ENCODE assay signal across 22 cellular contexts in the genomic region with DNA sequence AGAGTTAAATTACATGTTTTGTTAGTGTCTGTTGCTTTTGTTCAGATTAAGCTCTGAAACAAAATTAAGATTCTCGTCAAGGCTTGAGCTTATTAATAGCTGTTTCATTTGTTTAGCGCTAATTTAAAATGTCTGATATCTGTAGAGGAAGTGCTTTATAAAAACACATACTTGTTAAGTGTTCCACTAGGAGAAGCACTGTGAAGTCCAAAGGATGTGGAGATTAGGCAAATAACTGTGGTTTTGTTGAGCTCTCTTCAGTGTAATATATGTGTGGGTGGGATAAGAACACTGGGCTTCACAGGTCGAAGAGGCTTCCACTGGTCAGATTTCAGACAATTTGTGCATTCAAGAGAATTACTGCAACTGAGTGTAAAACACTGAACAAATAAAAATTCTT.
DNase-seq lines count a peak whose midpoint lies in the region; ATAC-seq, FAIRE-seq and TF ChIP-seq lines count a peak whose summit lies in the region.
"Had no signal": no experiment of that assay in that cellular context is flagged by ENCODE, and none has a peak within 500 bp of the region (broad histone marks: within the 10 kb centered on the region; RNA-seq: fewer than 3 reads in every experiment).

No MANE protein-coding gene starts in this region.

- intact Hi-C loops in activated CD4-positive, alpha-beta T cell treated with anti-CD3 and anti-CD28 coated beads for 36 hours (cut with DNase I, micrococcal nuclease) = no loop called here
- intact Hi-C loops in heart left ventricle (cut with DNase I) = no loop called here

- DNase-seq in GM18507 (ENCODE audit: extremely low spot score, insufficient read length, low read depth) (no peak), Karpas-422 (peak; percentile 71), astrocyte of the spinal cord (ENCODE audit: low read depth, low spot score) (peak; percentile 23), skeletal muscle cell (ENCODE audit: low read depth) (peak; percentile 54), NCI-H2196 treated with DMSO at 0.1 percent for 48 hours (lab: John Stamatoyannopoulos, UW; ENCODE audit: unreplicated experiment) (no peak), heart left ventricle (no peak), small intestine (no peak)
- no peak for DNase-seq in activated CD4-positive, alpha-beta T cell treated with anti-CD3 and anti-CD28 coated beads for 36 hours
- DNase-seq: activated CD4-positive, alpha-beta T cell treated with anti-CD3 and anti-CD28 coated beads for 4 hours; activated CD8-positive, alpha-beta memory T cell treated with anti-CD3 and anti-CD28 coated beads, Interleukin-2, amount 50 U/mL, for 4 hours; activated gamma-delta T cell; amygdala; COR-L47; left colon; mucosa of descending colon; NCI-H1436; NCI-H345; nucleus accumbens; SHP77 treated with DMSO at 0.1 percent for 48 hours; stimulated activated CD4-positive, alpha-beta T cell treated with anti-CD3 and anti-CD28 coated beads, Interleukin-1b, Interleukin-23, amount 100 ng/mL, for 48 hours; substantia nigra had no signal

- peaks cover 15% of the 10 kb centered on the region for H3K27me3 Mint-ChIP-seq in activated CD4-positive, alpha-beta T cell treated with anti-CD3 and anti-CD28 coated beads for 36 hours

- H3K4me3 Mint-ChIP-seq in activated CD4-positive, alpha-beta T cell treated with anti-CD3 and anti-CD28 coated beads for 36 hours = no peak overlapping the region

- no peak for ATAC-seq in activated CD4-positive, alpha-beta T cell treated with anti-CD3 and anti-CD28 coated beads for 36 hours
- ATAC-seq in heart left ventricle = no peak
- ATAC-seq: left colon, mucosa of descending colon had no signal

- no peaks in the 10 kb centered on the region for H3K9me2 ChIP-seq in Karpas-422 (replicated peaks; ENCODE audit: insufficient read depth, low read length)

- H3K36me3 ChIP-seq in Karpas-422 (ENCODE audit: insufficient read depth, low read length) (no peaks in the 10 kb centered on the region), heart left ventricle (no peaks in the 10 kb centered on the region), small intestine (ENCODE audit: control insufficient read depth in 2 of 2, insufficient read depth in 2 of 2, low read length in 2 of 2) (no peaks in the 10 kb centered on the region)
- H3K36me3 ChIP-seq: right atrium auricular region had no signal

- H4K20me1 ChIP-seq in Karpas-422 (ENCODE audit: insufficient read depth, low read depth, low read length) = peaks cover 44% of the 10 kb centered on the region; the same call in 1 of the 2 replicates

- H3K4me1 Mint-ChIP-seq in activated CD4-positive, alpha-beta T cell treated with anti-CD3 and anti-CD28 coated beads for 36 hours = no peaks in the 10 kb centered on the region

- H3K36me3 Mint-ChIP-seq in activated CD4-positive, alpha-beta T cell treated with anti-CD3 and anti-CD28 coated beads for 36 hours (ENCODE audit: low read depth) = no peaks in the 10 kb centered on the region

- WGBS in heart left ventricle, 4 donors = 68 to 70% (median 70%) methylated on average over 3 of the region's 3 CpGs
- WGBS in small intestine, 3 donors = 60 to 71% (median 70%) methylated on average over 3 of the region's 3 CpGs

- H3K27ac ChIP-seq in Karpas-422 (ENCODE audit: low read length) (peak overlapping the region; percentile 53), heart left ventricle (no peak overlapping the region), small intestine (ENCODE audit: low read depth in 1 of 2, low read length in 1 of 2) (no peak overlapping the region)
- H3K27ac ChIP-seq: right atrium auricular region had no signal

- CTCF ChIA-PET in activated CD4-positive, alpha-beta T cell treated with anti-CD3 and anti-CD28 coated beads for 36 hours (lab: Charles Lee) = no interaction called here

- no peak for TF ChIP-seq POLR2A in heart left ventricle (IDR thresholded peaks at IDR 0.05)

- POLR2A ChIA-PET in activated CD4-positive, alpha-beta T cell treated with anti-CD3 and anti-CD28 coated beads for 36 hours (lab: Charles Lee) = no interaction called here

- H3K9me3 Mint-ChIP-seq in activated CD4-positive, alpha-beta T cell treated with anti-CD3 and anti-CD28 coated beads for 36 hours (ENCODE audit: low read depth) = no peaks in the 10 kb centered on the region

- H3K4me3 ChIP-seq in Karpas-422 (ENCODE audit: low read length) (peak overlapping the region; percentile 49), astrocyte of the spinal cord (ENCODE audit: low read depth, low read length) (no peak overlapping the region), skeletal muscle cell (ENCODE audit: low read depth, low read length) (no peak overlapping the region), heart left ventricle (no peak overlapping the region), small intestine (ENCODE audit: low read depth in 1 of 2, low read length in 2 of 2) (no peak overlapping the region)
- H3K4me3 ChIP-seq: mucosa of descending colon, right atrium auricular region had no signal

- no peak overlapping the region for H2AFZ ChIP-seq in Karpas-422 (ENCODE audit: low read length)

- FAIRE-seq in GM18507 (lab: Jason Lieb, UNC) = peak; percentile 54
- FAIRE-seq in small intestine (lab: Jason Lieb, UNC) = no peak

- H3K9me3 ChIP-seq in Karpas-422 (ENCODE audit: low read length) = no peaks in the 10 kb centered on the region
- no peaks in the 10 kb centered on the region for H3K9me3 ChIP-seq in heart left ventricle
- no peaks in the 10 kb centered on the region for H3K9me3 ChIP-seq in small intestine (ENCODE audit: control insufficient read depth, low read depth)
- H3K9me3 ChIP-seq: mucosa of descending colon, right atrium auricular region had no signal

- TF ChIP-seq CTCF in astrocyte of the spinal cord (IDR thresholded peaks at IDR 0.05; ENCODE audit: low read depth, low read length) = no peak
- TF ChIP-seq CTCF in heart left ventricle (IDR thresholded peaks at IDR 0.05) = no peak

- peak overlapping the region; percentile 67 for H3K4me2 ChIP-seq in Karpas-422 (ENCODE audit: low read depth, low read length, poor library complexity, severe bottlenecking)

- peaks cover 57% of the 10 kb centered on the region for H3K4me1 ChIP-seq in Karpas-422 (ENCODE audit: low read length)
- H3K4me1 ChIP-seq in heart left ventricle = no peaks in the 10 kb centered on the region
- H3K4me1 ChIP-seq in small intestine (ENCODE audit: control insufficient read depth in 2 of 2, insufficient read depth in 1 of 2, low read depth in 1 of 2, low read length in 1 of 2) = no peaks in the 10 kb centered on the region
- H3K4me1 ChIP-seq: right atrium auricular region had no signal

- H3K79me2 ChIP-seq in Karpas-422 (ENCODE audit: low read length) = no peaks in the 10 kb centered on the region

- no peak overlapping the region for H3K27ac Mint-ChIP-seq in activated CD4-positive, alpha-beta T cell treated with anti-CD3 and anti-CD28 coated beads for 36 hours

- H3K9ac ChIP-seq in Karpas-422 (ENCODE audit: low read length) = peak overlapping the region; percentile 38

- in situ Hi-C loops in astrocyte of the spinal cord (cut with HindIII; ENCODE audit: low sequenced_read_pairs) = no loop called here

- H3K27me3 ChIP-seq in Karpas-422 (ENCODE audit: low read length) (no peaks in the 10 kb centered on the region), heart left ventricle (no peaks in the 10 kb centered on the region), small intestine (ENCODE audit: control insufficient read depth in 2 of 2, insufficient read depth in 2 of 2, low read length in 2 of 2) (no peaks in the 10 kb centered on the region)
- H3K27me3 ChIP-seq: right atrium auricular region had no signal

Comparison
In these comparisons a context has a peak if more than half of its experiments do, and no peak if none do; other contexts are left out.
1. DNase-seq: peak in Karpas-422 (single experiment), astrocyte of the spinal cord (single experiment) and skeletal muscle cell (single experiment); none in GM18507 (single experiment), NCI-H2196 treated with DMSO at 0.1 percent for 48 hours (single experiment), activated CD4-positive, alpha-beta T cell treated with anti-CD3 and anti-CD28 coated beads for 36 hours (single experiment), heart left ventricle (0 of 5) and small intestine (single experiment).